In genomic region chr9:113349434-113350337, GRCh38 we compare ENCODE assay signal across 7 cellular contexts. TPM values are rescaled to one million over a fixed set of nuclear protein-coding genes. Genes with fewer than 3 reads are reported as not detected.
DNase-seq lines count a peak whose midpoint lies in the region; ATAC-seq, FAIRE-seq and TF ChIP-seq lines count a peak whose summit lies in the region.

BSPRY (plus strand) TSS chr9:113349541; CDS start chr9:113349580, 39 bp downstream.

- peak within 1 kb of the TSS in 58 of 59 donors; percentile 33 to 72 (median 55) for H3K4me3 ChIP-seq in dorsolateral prefrontal cortex
- peak within 1 kb of the TSS; percentile 46 for H3K4me3 ChIP-seq in mucosa of descending colon
- peak within 1 kb of the TSS; percentile 57 for H3K4me3 ChIP-seq in urinary bladder (ENCODE audit: low read depth, low read length)

- TF ChIP-seq CTCF in dorsolateral prefrontal cortex (IDR thresholded peaks at IDR 0.05 in 54 of 56, conservative IDR thresholded peaks at IDR 0.05 in 2 of 56; ENCODE audit: low read depth in 1 of 56, partially characterized antibody in 56 of 56) (no peak), mucosa of descending colon (IDR thresholded peaks at IDR 0.05) (no peak)

- CTCF ChIA-PET in T-cell (lab: Charles Lee), result interaction anchor here (0.6 to 0.7 kb wide), 2 partner anchors 93 to 126 kb away, joined by 4 read pairs; no protein-coding TSS in a partner anchor

- 3% methylated on average over 80 of the region's 80 CpGs for WGBS in urinary bladder

- H3K27ac Mint-ChIP-seq in T-cell, result no peak within 1 kb of the TSS

- H3K36me3 Mint-ChIP-seq in T-cell, result no peaks in the 10 kb centered on the region

- H3K4me3 Mint-ChIP-seq in T-cell, result peak within 1 kb of the TSS; percentile 67 to 79 (median 76)

- DNase-seq in GM18507 (ENCODE audit: extremely low spot score, insufficient read length, low read depth), result no peak
- peak in 25 of 34 experiments; percentile 7 to 50 (median 26) for DNase-seq in T-cell
- DNase-seq in dorsolateral prefrontal cortex, result no peak
- peak; percentile 60 to 74 (median 70) for DNase-seq in mucosa of descending colon
- no peak for DNase-seq in OCI-M2 (lab: John Stamatoyannopoulos, UW; ENCODE audit: unreplicated experiment)

- peaks cover 19% of the 10 kb centered on the region for H3K4me1 ChIP-seq in mucosa of descending colon (ENCODE audit: low read depth)
- no peaks in the 10 kb centered on the region for H3K4me1 ChIP-seq in urinary bladder (ENCODE audit: insufficient read depth)

- H3K36me3 ChIP-seq in mucosa of descending colon (ENCODE audit: low read depth) (no peaks in the 10 kb centered on the region), urinary bladder (ENCODE audit: insufficient read depth) (no peaks in the 10 kb centered on the region)

- intact Hi-C loops in dorsolateral prefrontal cortex (cut with DNase I), result loop anchor here in 1 of 2 donors (10.0 kb wide), 1 partner anchor 195 kb away; no protein-coding TSS in a partner anchor
- intact Hi-C loops in mucosa of descending colon (cut with DNase I, micrococcal nuclease), result no loop called here

- H3K27me3 Mint-ChIP-seq in T-cell, result peaks cover 25 to 34% of the 10 kb centered on the region in 2 donors

- peaks cover 15 to 22% (median 18%) of the 10 kb centered on the region in 3 donors for H3K4me1 Mint-ChIP-seq in T-cell

- no peaks in the 10 kb centered on the region for H3K9me3 Mint-ChIP-seq in T-cell

- FAIRE-seq in GM18507 (lab: Jason Lieb, UNC), result peak; percentile 15

- H3K27me3 ChIP-seq in dorsolateral prefrontal cortex, result peaks cover 0 to 21% (median 0%) of the 10 kb centered on the region in 45 donors

- H3K27ac ChIP-seq in dorsolateral prefrontal cortex (no peak within 1 kb of the TSS), urinary bladder (ENCODE audit: low read depth) (no peak within 1 kb of the TSS)

- H3K9me3 ChIP-seq in mucosa of descending colon, result no peaks in the 10 kb centered on the region

- ATAC-seq in HG03108 (IDR thresholded peaks at IDR 0.05; ENCODE audit: unreplicated experiment), result peak; percentile 35
- ATAC-seq in T-cell (replicated peaks in 1 of 4), result peak; percentile 74 to 88 (median 82)
- ATAC-seq in mucosa of descending colon, result peak; percentile 81

- POLR2A ChIA-PET in T-cell (lab: Charles Lee), result interaction anchor here (0.6 to 0.9 kb wide), 6 partner anchors 9 to 125 kb away, joined by 3 to 7 read pairs (median 3); partner anchors contain the start of gene WDR31 (in 1 of the 2)

RNA-seq across cellular contexts. Expression of gene BSPRY, which starts in this region (rescaled TPM):
- total RNA-seq in T-cell (under 1 TPM; 0.15 to 0.85 (median 0.26) TPM), dorsolateral prefrontal cortex (1 to 10 TPM in 118 of 120 experiments, under 1 TPM in 2; 0.60 to 7.0 (median 2.6) TPM), mucosa of descending colon (10 to 100 TPM in 2 of 3 donors, 1 to 10 TPM in 1; 7.4 to 45.0 (median 26.7) TPM), urinary bladder (1.2 TPM)
- 2.4 TPM for polyA plus RNA-seq in urinary bladder

Comparison
In these comparisons a context has a peak if more than half of its experiments do, and no peak if none do; other contexts are left out.
1. Peak in DNase-seq and ATAC-seq in T-cell; RNA of the gene not detected or under 1 TPM.
2. DNase-seq: peak in mucosa of descending colon (3 of 3); none in GM18507 (single experiment), dorsolateral prefrontal cortex (0 of 10) and OCI-M2 (single experiment).
3. Peak in every context shown above with its lines, with median percentiles within 50 percentile points of each other: ATAC-seq and H3K4me3 ChIP-seq.